23 cellular contexts compared by ENCODE assay signal in the genomic region with DNA sequence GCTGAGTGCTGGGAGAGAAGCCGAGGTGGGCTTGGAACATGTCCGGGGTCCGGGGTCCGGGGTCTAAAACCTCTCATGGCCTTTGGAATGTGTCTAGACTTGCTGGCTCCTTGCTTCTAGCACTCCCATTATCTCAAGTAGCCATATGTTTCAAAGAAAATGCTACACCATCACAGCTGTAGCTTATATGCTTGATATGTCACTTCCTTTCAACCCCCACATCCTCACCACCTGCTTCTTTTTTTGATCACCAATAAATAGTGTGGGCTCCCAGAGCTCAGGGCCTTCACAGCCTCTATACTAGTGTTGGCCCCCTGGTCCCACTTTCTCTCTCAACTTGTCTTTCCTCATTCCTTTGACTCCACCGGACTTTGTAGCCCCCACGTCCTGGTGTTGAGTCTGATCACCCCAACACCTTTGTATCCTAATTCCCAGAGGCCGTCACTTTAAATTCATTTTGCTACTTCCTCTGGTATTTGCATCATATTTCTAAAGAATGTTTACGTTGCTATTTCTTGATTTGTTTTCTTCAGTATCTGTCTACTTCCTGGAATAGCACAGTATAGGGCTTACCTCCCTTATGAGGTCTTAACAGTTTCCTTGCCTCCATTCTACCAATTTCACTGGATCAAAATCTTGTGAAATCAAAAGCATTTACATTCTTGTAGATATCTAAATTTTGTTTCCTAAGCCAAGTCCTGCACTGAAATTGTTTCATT.
"Had no signal": no experiment of that assay in that cellular context is flagged by ENCODE, and none has a peak within 500 bp of the region (broad histone marks: within the 10 kb centered on the region; RNA-seq: fewer than 3 reads in every experiment).

No MANE protein-coding gene starts in this region.

- H3K4me1 ChIP-seq: vagina had no signal

- DNase-seq: activated B cell treated with CpG ODN at 0.5 μM for 24 hours; activated CD4-positive, alpha-beta T cell treated with anti-CD3 and anti-CD28 coated beads for 4 hours; activated CD8-positive, alpha-beta T cell treated with anti-CD3 and anti-CD28 coated beads for 36 hours; activated effector memory CD4-positive, alpha-beta T cell treated with anti-CD3 and anti-CD28 coated beads, Interleukin-2, amount 50 U/mL, for 16 hours; activated naive CD4-positive, alpha-beta T cell treated with anti-CD3 and anti-CD28 coated beads, Interleukin-2, amount 50 U/mL, for 16 hours; activated T-cell treated with anti-CD3 and anti-CD28 coated beads, Interleukin-2, amount 50 U/mL, for 72 hours; aorta; brain microvascular endothelial cell; heart left ventricle; kidney glomerular epithelial cell; mesenchymal stem cell; mucosa of descending colon; naive B cell; stimulated activated naive CD8-positive, alpha-beta T cell treated with anti-CD3 and anti-CD28 coated beads, Interleukin-15, amount 100 ng/mL, for 72 hours; trophoblast cell had no signal

- H3K4me3 ChIP-seq: coronary artery, gastroesophageal sphincter, heart left ventricle, mucosa of descending colon, suprapubic skin, vagina had no signal

- H3K27me3 ChIP-seq: vagina had no signal

- H3K36me3 ChIP-seq: brain microvascular endothelial cell, gastroesophageal sphincter, heart left ventricle, suprapubic skin, vagina had no signal

- H3K27ac Mint-ChIP-seq: activated B cell treated with CpG ODN at 0.5 μM for 24 hours; activated CD8-positive, alpha-beta T cell treated with anti-CD3 and anti-CD28 coated beads for 36 hours; activated T-cell treated with anti-CD3 and anti-CD28 coated beads, Interleukin-2, amount 50 U/mL, for 72 hours; progenitor cell of endocrine pancreas; stimulated activated naive CD8-positive, alpha-beta T cell treated with anti-CD3 and anti-CD28 coated beads, Interleukin-15, amount 100 ng/mL, for 72 hours; T-helper 2 cell treated with Interferon-gamma antibody and Interleukin-4, amounts not matched to agents 5 μg/mL and 100 μg/mL, for 36 hours had no signal

- H3K9me3 ChIP-seq: gastroesophageal sphincter, mucosa of descending colon, suprapubic skin, vagina had no signal

- H3K4me3 Mint-ChIP-seq: activated B cell treated with CpG ODN at 0.5 μM for 24 hours; activated CD8-positive, alpha-beta T cell treated with anti-CD3 and anti-CD28 coated beads for 36 hours; activated T-cell treated with anti-CD3 and anti-CD28 coated beads, Interleukin-2, amount 50 U/mL, for 72 hours; central memory CD8-positive, alpha-beta T cell; naive B cell; neural crest cell; stimulated activated naive CD8-positive, alpha-beta T cell treated with anti-CD3 and anti-CD28 coated beads, Interleukin-15, amount 100 ng/mL, for 72 hours; T-helper 2 cell treated with Interferon-gamma antibody and Interleukin-4, amounts not matched to agents 5 μg/mL and 100 μg/mL, for 36 hours had no signal

- H3K27ac ChIP-seq: brain microvascular endothelial cell, coronary artery, gastroesophageal sphincter, heart left ventricle, suprapubic skin, vagina had no signal

- H3K4me1 Mint-ChIP-seq: neural crest cell had no signal

- H3K36me3 Mint-ChIP-seq: naive B cell had no signal

- H3K9me3 Mint-ChIP-seq: activated CD8-positive, alpha-beta T cell treated with anti-CD3 and anti-CD28 coated beads for 36 hours; stimulated activated naive CD8-positive, alpha-beta T cell treated with anti-CD3 and anti-CD28 coated beads, Interleukin-15, amount 100 ng/mL, for 72 hours; T-helper 2 cell treated with Interferon-gamma antibody and Interleukin-4, amounts not matched to agents 5 μg/mL and 100 μg/mL, for 36 hours had no signal

- ATAC-seq: activated CD8-positive, alpha-beta T cell treated with anti-CD3 and anti-CD28 coated beads for 36 hours; activated T-cell treated with anti-CD3 and anti-CD28 coated beads, Interleukin-2, amount 50 U/mL, for 72 hours; gastroesophageal sphincter; heart left ventricle; mucosa of descending colon; stimulated activated naive CD8-positive, alpha-beta T cell treated with anti-CD3 and anti-CD28 coated beads, Interleukin-15, amount 100 ng/mL, for 72 hours had no signal
